Comparison of ENCODE assay signal across 29 cellular contexts in genomic region chrX:150282953-150283352, GRCh38.
"Had no signal": no experiment of that assay in that cellular context is flagged by ENCODE, and none has a peak within 500 bp of the region (broad histone marks: within the 10 kb centered on the region; RNA-seq: fewer than 3 reads in every experiment).

No MANE protein-coding gene starts in this region.

- H3K27ac Mint-ChIP-seq: immature natural killer cell; memory B cell; naive thymus-derived CD8-positive, alpha-beta T cell; nephron; progenitor cell of endocrine pancreas; stimulated activated naive B cell treated with anti-CD40 and anti-IgM and Interleukin-4, amounts not matched to agents 10 μg/mL and 1 μg/mL and 100 μg/mL, for 72 hours had no signal

- H3K4me3 ChIP-seq: left ventricle myocardium inferior, lung, ovary, right atrium auricular region, skin epidermis, stomach, testis, thyroid gland, transverse colon, upper lobe of left lung had no signal

- H3K4me1 ChIP-seq: left ventricle myocardium inferior, right atrium auricular region, stomach, thyroid gland, transverse colon, upper lobe of left lung had no signal

- H3K9me3 Mint-ChIP-seq: memory B cell; naive thymus-derived CD8-positive, alpha-beta T cell had no signal

- H3K9me3 ChIP-seq: left ventricle myocardium inferior, neutrophil, ovary, right atrium auricular region, stomach, testis, thyroid gland, transverse colon, upper lobe of left lung had no signal

- DNase-seq: hypothalamus; immature natural killer cell; kidney; left colon; left ventricle myocardium inferior; naive thymus-derived CD8-positive, alpha-beta T cell; occipital lobe; ovary; stimulated activated CD4-positive, alpha-beta T cell treated with anti-CD3 and anti-CD28 coated beads, Interleukin-12 subunit alpha, Interleukin-12 subunit beta, amount 100 ng/mL, for 4 hours; stimulated activated CD4-positive, alpha-beta T cell treated with anti-CD3 and anti-CD28 coated beads, Interleukin-15, amount 100 ng/mL, for 24 hours; stimulated activated CD4-positive, alpha-beta T cell treated with anti-CD3 and anti-CD28 coated beads, Interleukin-2, amount 100 ng/mL, for 24 hours; stimulated activated CD4-positive, alpha-beta T cell treated with anti-CD3 and anti-CD28 coated beads, Interleukin-4, amount 100 ng/mL, for 1 hour; stimulated activated naive B cell treated with anti-CD40 and anti-IgM and Interleukin-4, amounts not matched to agents 10 μg/mL and 1 μg/mL and 100 μg/mL, for 72 hours; stimulated activated naive CD8-positive, alpha-beta T cell treated with anti-CD3 and anti-CD28 coated beads, Interleukin-15, Interleukin-2, amounts not matched to agents 100 U/mL and 50 U/mL, for 24 hours; stomach; testis; thyroid gland; transverse colon; upper lobe of left lung had no signal

- ATAC-seq: left colon; naive thymus-derived CD8-positive, alpha-beta T cell; sciatic nerve; stimulated activated naive B cell treated with anti-CD40 and anti-IgM and Interleukin-4, amounts not matched to agents 10 μg/mL and 1 μg/mL and 100 μg/mL, for 72 hours; stimulated activated naive CD8-positive, alpha-beta T cell treated with anti-CD3 and anti-CD28 coated beads, Interleukin-15, Interleukin-2, amounts not matched to agents 100 U/mL and 50 U/mL, for 24 hours had no signal

- H3K36me3 ChIP-seq: left ventricle myocardium inferior, neutrophil, ovary, right atrium auricular region, stomach, thyroid gland, transverse colon, upper lobe of left lung had no signal

- H3K4me1 Mint-ChIP-seq: immature natural killer cell; memory B cell; naive thymus-derived CD8-positive, alpha-beta T cell; nephron; neural crest cell; stimulated activated naive B cell treated with anti-CD40 and anti-IgM and Interleukin-4, amounts not matched to agents 10 μg/mL and 1 μg/mL and 100 μg/mL, for 72 hours had no signal

- FAIRE-seq: islet of Langerhans, kidney had no signal

- H3K27ac ChIP-seq: left ventricle myocardium inferior, neutrophil, ovary, right atrium auricular region, skin epidermis, stomach, testis, thyroid gland, transverse colon, upper lobe of left lung had no signal

- H3K4me3 Mint-ChIP-seq: immature natural killer cell; memory B cell; naive thymus-derived CD8-positive, alpha-beta T cell; nephron; neural crest cell; stimulated activated naive B cell treated with anti-CD40 and anti-IgM and Interleukin-4, amounts not matched to agents 10 μg/mL and 1 μg/mL and 100 μg/mL, for 72 hours had no signal

- H3K36me3 Mint-ChIP-seq: immature natural killer cell; naive thymus-derived CD8-positive, alpha-beta T cell had no signal

- H3K27me3 ChIP-seq: neutrophil, ovary, right atrium auricular region, stomach, testis, transverse colon, upper lobe of left lung had no signal

- H3K27me3 Mint-ChIP-seq: progenitor cell of endocrine pancreas had no signal
